Comparison of ENCODE assay signal across 11 cellular contexts in genomic region chr10:101482568-101482967, GRCh38.
"Had no signal": no experiment of that assay in that cellular context is flagged by ENCODE, and none has a peak within 500 bp of the region (broad histone marks: within the 10 kb centered on the region; RNA-seq: fewer than 3 reads in every experiment).

No MANE protein-coding gene starts in this region.

- DNase-seq: GM23248, GOT3, H7, H9, HCEC 1CT, HFFc6 had no signal

- ATAC-seq: GM23338, HCT116 had no signal

- H3K27ac ChIP-seq: GM23248 had no signal

- H3K9me3 ChIP-seq: HAP-1 had no signal

- FAIRE-seq: H1, H54 had no signal

- H3K4me3 ChIP-seq: GM23248, GM23338, HAP-1 had no signal
